8 cellular contexts compared by ENCODE assay signal in the genomic region with DNA sequence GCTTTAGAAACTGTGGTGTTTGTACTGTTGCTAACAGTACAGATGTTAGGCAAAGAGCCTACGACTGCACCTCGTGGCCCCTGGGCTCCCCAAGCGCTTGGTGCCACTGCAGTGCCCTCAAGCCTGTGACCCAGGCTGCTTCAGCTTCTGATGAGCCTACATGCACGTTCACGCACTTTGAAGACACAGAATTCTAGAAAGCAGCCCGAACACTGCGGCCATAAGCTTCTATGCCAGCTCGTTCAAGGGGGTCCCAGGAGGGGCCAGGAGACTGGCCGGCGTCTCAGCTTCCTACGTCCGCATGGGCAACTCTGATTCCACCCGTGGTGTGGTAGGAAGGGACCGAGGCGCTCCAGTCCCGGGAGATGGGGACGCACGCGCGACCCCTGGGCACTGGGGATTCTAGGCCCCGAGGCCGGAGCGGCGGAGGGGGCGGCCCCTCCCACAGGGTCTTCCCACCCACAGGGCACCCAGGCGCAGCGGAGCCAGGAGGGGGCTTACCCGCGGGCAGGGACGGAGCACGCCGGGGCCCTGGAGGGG. TPM values are rescaled to one million over a fixed set of nuclear protein-coding genes. Genes with fewer than 3 reads are reported as not detected.
DNase-seq lines count a peak whose midpoint lies in the region; ATAC-seq and TF ChIP-seq lines count a peak whose summit lies in the region.

No MANE protein-coding gene starts in this region.

- no peak overlapping the region for H2BK5ac ChIP-seq in mesenchymal stem cell (ENCODE audit: low read depth, low read length, poor library complexity, severe bottlenecking)

- no peak overlapping the region for H2BK120ac ChIP-seq in mesenchymal stem cell (ENCODE audit: low read depth, low read length)

- H3K4me3 ChIP-seq in mesenchymal stem cell (ENCODE audit: insufficient read depth in 1 of 2, low read depth in 1 of 2, low read length in 2 of 2), result peak overlapping the region; percentile 65 to 70
- peak overlapping the region; percentile 16 to 31 for H3K4me3 ChIP-seq in aorta (ENCODE audit: low read length in 2 of 2)

- no peak overlapping the region for H2AK5ac ChIP-seq in mesenchymal stem cell (ENCODE audit: low read length, severe bottlenecking)

- H2AFZ ChIP-seq in mesenchymal stem cell (ENCODE audit: low read depth, low read length), result no peak overlapping the region

- H3K27ac Mint-ChIP-seq in natural killer cell treated with Interleukin-12 subunit alpha and Interleukin-12 subunit beta and Interleukin-15 and Interleukin-18, amount 100 ng/mL, for 72 hours, result no peak overlapping the region
- H3K27ac Mint-ChIP-seq in natural killer cell, result no peak overlapping the region

- no peak overlapping the region for H3K18ac ChIP-seq in mesenchymal stem cell (ENCODE audit: low read depth in 1 of 2, low read length in 2 of 2)

- H3K9ac ChIP-seq in mesenchymal stem cell (ENCODE audit: low read length), result no peak overlapping the region

- no peak overlapping the region for H4K91ac ChIP-seq in mesenchymal stem cell (ENCODE audit: low read length)

- H3K36me3 ChIP-seq in mesenchymal stem cell (ENCODE audit: control insufficient read depth in 1 of 2, insufficient read depth in 2 of 2, low read depth in 1 of 2, low read length in 2 of 2) (no peaks in the 10 kb centered on the region), aorta (ENCODE audit: control insufficient read depth in 1 of 2, insufficient read depth in 2 of 2, low read length in 1 of 2) (no peaks in the 10 kb centered on the region)

- no peaks in the 10 kb centered on the region for H3K9me3 ChIP-seq in mesenchymal stem cell (ENCODE audit: control insufficient read depth, low read length)
- H3K9me3 ChIP-seq in aorta (ENCODE audit: control insufficient read depth, low read length), result no peaks in the 10 kb centered on the region

- intact Hi-C loops in natural killer cell (cut with micrococcal nuclease), result no loop called here
- intact Hi-C loops in aorta (cut with DNase I), result no loop called here

- H2BK12ac ChIP-seq in mesenchymal stem cell (ENCODE audit: low read length in 2 of 2), result no peak overlapping the region

- H3K27me3 Mint-ChIP-seq in natural killer cell treated with Interleukin-12 subunit alpha and Interleukin-12 subunit beta and Interleukin-15 and Interleukin-18, amount 100 ng/mL, for 72 hours, result peaks cover 26 to 34% of the 10 kb centered on the region in 2 donors
- H3K27me3 Mint-ChIP-seq in natural killer cell (ENCODE audit: low read depth in 2 of 2), result peaks cover 35 to 44% of the 10 kb centered on the region in 2 donors

- H3K14ac ChIP-seq in mesenchymal stem cell (ENCODE audit: low read length in 2 of 2), result peak overlapping the region in 1 of 2 experiments; percentile 64

- H3K4me3 Mint-ChIP-seq in natural killer cell treated with Interleukin-12 subunit alpha and Interleukin-12 subunit beta and Interleukin-15 and Interleukin-18, amount 100 ng/mL, for 72 hours, result no peak overlapping the region
- no peak overlapping the region for H3K4me3 Mint-ChIP-seq in natural killer cell

- H3K4me1 ChIP-seq in mesenchymal stem cell (ENCODE audit: control insufficient read depth, insufficient read depth, low read depth, low read length), result peaks cover 13% of the 10 kb centered on the region
- no peaks in the 10 kb centered on the region for H3K4me1 ChIP-seq in aorta (ENCODE audit: control insufficient read depth in 1 of 2, insufficient read depth in 2 of 2, low read length in 2 of 2)

- TF ChIP-seq CTCF in natural killer cell (IDR thresholded peaks at IDR 0.05), result no peak

- peak overlapping the region in 1 of 2 experiments; percentile 50 for H3K23ac ChIP-seq in mesenchymal stem cell (ENCODE audit: low read length in 2 of 2)

- peak overlapping the region; percentile 90 for H3K4me2 ChIP-seq in mesenchymal stem cell (ENCODE audit: low read length, poor library complexity, severe bottlenecking)

- H2BK15ac ChIP-seq in mesenchymal stem cell (ENCODE audit: low read depth, poor library complexity, severe bottlenecking), result no peak overlapping the region

- H3K4me1 Mint-ChIP-seq in natural killer cell treated with Interleukin-12 subunit alpha and Interleukin-12 subunit beta and Interleukin-15 and Interleukin-18, amount 100 ng/mL, for 72 hours (ENCODE audit: low read depth in 2 of 2), result no peaks in the 10 kb centered on the region
- peaks cover 0 to 5% of the 10 kb centered on the region in 2 donors for H3K4me1 Mint-ChIP-seq in natural killer cell

- H3K27me3 ChIP-seq in mesenchymal stem cell (ENCODE audit: control insufficient read depth in 1 of 2, insufficient read depth in 1 of 2, low read length in 2 of 2), result peaks cover 4 to 39% of the 10 kb centered on the region in 2 experiments
- peaks cover 0 to 2% of the 10 kb centered on the region in 2 donors for H3K27me3 ChIP-seq in aorta (ENCODE audit: control insufficient read depth in 1 of 2, insufficient read depth in 2 of 2, low read length in 1 of 2)

- no peak overlapping the region for H4K8ac ChIP-seq in mesenchymal stem cell (ENCODE audit: low read length)

- no peak for DNase-seq in natural killer cell treated with Interleukin-12 subunit alpha and Interleukin-12 subunit beta and Interleukin-15 and Interleukin-18, amount 100 ng/mL, for 72 hours (ENCODE audit: low spot score)
- DNase-seq in natural killer cell, result no peak
- peak in 1 of 61 donors; percentile 26 for DNase-seq in caudate nucleus (lab: John Stamatoyannopoulos, UW)
- no peak for DNase-seq in mesenchymal stem cell
- DNase-seq in aorta, result no peak
- DNase-seq in HPDE6-E6E7 (ENCODE audit: extremely low spot score), result no peak
- DNase-seq in HuH-7 (ENCODE audit: low spot score), result no peak
- no peak for DNase-seq in NCI-H1092 (lab: John Stamatoyannopoulos, UW)

- H3K79me1 ChIP-seq in mesenchymal stem cell (replicated peaks; ENCODE audit: low read length, poor library complexity, severe bottlenecking), result no peaks in the 10 kb centered on the region

- H3K4ac ChIP-seq in mesenchymal stem cell (ENCODE audit: low read depth in 1 of 2, low read length in 2 of 2), result no peak overlapping the region

- peak overlapping the region; percentile 79 for H3K27ac ChIP-seq in caudate nucleus (ENCODE audit: low read depth, low read length)
- no peak overlapping the region for H3K27ac ChIP-seq in mesenchymal stem cell (ENCODE audit: low read length, poor library complexity, severe bottlenecking)
- H3K27ac ChIP-seq in aorta (ENCODE audit: low read depth in 1 of 2, low read length in 2 of 2), result no peak overlapping the region

- WGBS in mesenchymal stem cell, result 20% methylated on average over 21 of the region's 32 CpGs
- 5 to 7% methylated on average over 32 of the region's 32 CpGs for WGBS in aorta, 2 donors

- no peaks in the 10 kb centered on the region for H3K36me3 Mint-ChIP-seq in natural killer cell treated with Interleukin-12 subunit alpha and Interleukin-12 subunit beta and Interleukin-15 and Interleukin-18, amount 100 ng/mL, for 72 hours
- H3K36me3 Mint-ChIP-seq in natural killer cell, result no peaks in the 10 kb centered on the region

- H3K9me3 Mint-ChIP-seq in natural killer cell treated with Interleukin-12 subunit alpha and Interleukin-12 subunit beta and Interleukin-15 and Interleukin-18, amount 100 ng/mL, for 72 hours, result no peaks in the 10 kb centered on the region
- H3K9me3 Mint-ChIP-seq in natural killer cell, result no peaks in the 10 kb centered on the region

- ATAC-seq in natural killer cell treated with Interleukin-12 subunit alpha and Interleukin-12 subunit beta and Interleukin-15 and Interleukin-18, amount 100 ng/mL, for 72 hours, result peak; percentile 21 to 40
- no peak for ATAC-seq in natural killer cell
- no peak for ATAC-seq in aorta (ENCODE audit: low FRiP score)

RNA-seq across cellular contexts. Expression of a gene that starts 0.7 kb away (rescaled TPM):
- under 1 TPM; 0.42 to 0.45 TPM for total RNA-seq in natural killer cell treated with Interleukin-12 subunit alpha and Interleukin-12 subunit beta and Interleukin-15 and Interleukin-18, amount 100 ng/mL, for 72 hours
- total RNA-seq in natural killer cell (under 1 TPM; 0.45 to 0.82 (median 0.60) TPM), aorta (10 to 100 TPM in 1 of 2 donors, 1 to 10 TPM in 1; 7.8 to 15.3 TPM)
- 0.01 TPM for polyA plus RNA-seq in mesenchymal stem cell (2013, experiment 1 of 2)
- 0.03 TPM for polyA plus RNA-seq in mesenchymal stem cell (2013, experiment 2 of 2)
- polyA plus RNA-seq in aorta, result 1 to 10 TPM in 1 of 2 donors, under 1 TPM in 1; 0.08 to 1.8 TPM

Comparison
In these comparisons a context has a peak if more than half of its experiments do, and no peak if none do; other contexts are left out.
1. ATAC-seq: peak in natural killer cell treated with Interleukin-12 subunit alpha and Interleukin-12 subunit beta and Interleukin-15 and Interleukin-18, amount 100 ng/mL, for 72 hours (2 of 2); none in natural killer cell (0 of 3) and aorta (single experiment).
2. RNA of a gene that starts 0.7 kb away (total RNA-seq): 7.8 to 15.3 TPM in aorta; 0.45 to 0.82 TPM in natural killer cell and 0.42 to 0.45 TPM in natural killer cell treated with Interleukin-12 subunit alpha and Interleukin-12 subunit beta and Interleukin-15 and Interleukin-18, amount 100 ng/mL, for 72 hours; every median in the first group is over 4 times any median in the second.